33 cellular contexts compared by ENCODE assay signal in genomic region chr4:164293776-164294175, GRCh38.
"Had no signal": no experiment of that assay in that cellular context is flagged by ENCODE, and none has a peak within 500 bp of the region (broad histone marks: within the 10 kb centered on the region; RNA-seq: fewer than 3 reads in every experiment).

No MANE protein-coding gene starts in this region.

- DNase-seq: activated B cell treated with CpG ODN at 0.5 μM for 24 hours; activated CD4-positive, alpha-beta memory T cell treated with anti-CD3 and anti-CD28 coated beads for 36 hours; activated CD4-positive, alpha-beta T cell treated with anti-CD3 and anti-CD28 coated beads for 4 hours; activated CD4-positive, alpha-beta T cell treated with anti-CD3 and anti-CD28 coated beads, Interleukin-2, amount 10 ng/mL, durations not matched to agents 24 days and 14 days; activated CD4-positive, alpha-beta T cell treated with anti-CD3 and anti-CD28 coated beads, Interleukin-2, amount 50 U/mL, for 1 hour; activated CD4-positive, alpha-beta T cell treated with anti-CD3 and anti-CD28 coated beads, Interleukin-2, amount 50 U/mL, for 4 hours; activated CD4-positive, CD25-positive, alpha-beta regulatory T cell treated with anti-CD3 and anti-CD28 coated beads, Interleukin-2, amount 50 U/mL, for 72 hours; activated CD8-positive, alpha-beta memory T cell treated with anti-CD3 and anti-CD28 coated beads, Interleukin-2, amount 50 U/mL, for 4 hours; activated CD8-positive, alpha-beta T cell treated with anti-CD3 and anti-CD28 coated beads for 36 hours; activated effector memory CD4-positive, alpha-beta T cell treated with anti-CD3 and anti-CD28 coated beads, Interleukin-2, amount 50 U/mL, for 16 hours; activated gamma-delta T cell treated with Interleukin-2 at 50 U/mL for 16 hours; activated naive CD4-positive, alpha-beta T cell; activated naive CD4-positive, alpha-beta T cell treated with anti-CD3 and anti-CD28 coated beads for 36 hours; activated naive CD4-positive, alpha-beta T cell treated with anti-CD3 and anti-CD28 coated beads, Interleukin-2, amount 50 U/mL, for 16 hours; activated naive CD8-positive, alpha-beta T cell treated with anti-CD3 and anti-CD28 coated beads for 36 hours; activated T-cell treated with anti-CD3 and anti-CD28 coated beads for 4 hours; activated T-cell treated with anti-CD3 and anti-CD28 coated beads, Interleukin-2, amount 50 U/mL, for 1 hour; activated T-cell treated with anti-CD3 and anti-CD28 coated beads, Interleukin-2, amount 50 U/mL, for 4 hours; activated T-cell treated with anti-CD3 and anti-CD28 coated beads, Interleukin-2, amount 50 U/mL, for 72 hours; adrenal gland; amniotic stem cell; aorta; body of pancreas; brain microvascular endothelial cell; central memory CD4-positive, alpha-beta T cell; T-helper 2 cell; T-helper 9 cell had no signal

- H3K27ac ChIP-seq: adrenal gland, body of pancreas, brain microvascular endothelial cell, breast epithelium, VCaP had no signal

- H3K36me3 ChIP-seq: adrenal gland, brain microvascular endothelial cell, breast epithelium had no signal

- H3K4me3 ChIP-seq: adrenal gland, body of pancreas, breast epithelium had no signal

- FAIRE-seq: astrocyte, TTC549 had no signal

- H3K4me1 ChIP-seq: adrenal gland, body of pancreas, breast epithelium had no signal

- ATAC-seq: activated CD8-positive, alpha-beta T cell treated with anti-CD3 and anti-CD28 coated beads for 36 hours; activated naive CD4-positive, alpha-beta T cell treated with anti-CD3 and anti-CD28 coated beads, Interleukin-2, amount 50 U/mL, for 72 hours; activated T-cell treated with anti-CD3 and anti-CD28 coated beads, Interleukin-2, amount 50 U/mL, for 4 hours; activated T-cell treated with anti-CD3 and anti-CD28 coated beads, Interleukin-2, amount 50 U/mL, for 72 hours; activated T-helper 17 cell treated with anti-CD3 and anti-CD28 coated beads, Interleukin-2, amount 50 U/mL, for 72 hours; body of pancreas had no signal

- H3K27me3 ChIP-seq: adrenal gland, body of pancreas, brain microvascular endothelial cell, breast epithelium had no signal

- H3K9me3 ChIP-seq: adrenal gland, body of pancreas, breast epithelium had no signal
